19 cellular contexts compared by ENCODE assay signal in genomic region chr19:9413240-9413954, GRCh38. TPM values are rescaled to one million over a fixed set of nuclear protein-coding genes. Genes with fewer than 3 reads are reported as not detected.
A peak's percentile ranks its signal among the peaks of the same experiment; 100 is the strongest.
DNase-seq lines count a peak whose midpoint lies in the region; ATAC-seq and TF ChIP-seq lines count a peak whose summit lies in the region.
"Had no signal": no experiment of that assay in that cellular context is flagged by ENCODE, and none has a peak within 500 bp of the region (broad histone marks: within the 10 kb centered on the region; RNA-seq: fewer than 3 reads in every experiment).

No MANE protein-coding gene starts in this region.

- no peak for ATAC-seq in GM18519 (IDR thresholded peaks at IDR 0.05; ENCODE audit: low FRiP score, unreplicated experiment)

- H3K9me3 ChIP-seq in BLaER1 (peaks cover 100% of the 10 kb centered on the region), HEK293 (ENCODE audit: control insufficient read depth, insufficient read depth, low read depth, low read length) (no peaks in the 10 kb centered on the region; the same call in 1 of the 2 replicates), muscle layer of duodenum (ENCODE audit: control insufficient read depth in 1 of 2, low read length in 2 of 2) (peaks cover 69 to 90% of the 10 kb centered on the region in 2 donors), uterus (peaks cover 12 to 75% of the 10 kb centered on the region in 2 donors), ovary (peaks cover 10 to 73% of the 10 kb centered on the region in 2 donors)
- peaks cover 70% of the 10 kb centered on the region for H3K9me3 ChIP-seq in effector memory CD4-positive, alpha-beta T cell (ENCODE audit: control insufficient read depth, low read length)

- peaks cover 87% of the 10 kb centered on the region for H3K36me3 Mint-ChIP-seq in activated naive CD8-positive, alpha-beta T cell treated with anti-CD3 and anti-CD28 coated beads for 36 hours

- H3K27me3 Mint-ChIP-seq in activated naive CD8-positive, alpha-beta T cell treated with anti-CD3 and anti-CD28 coated beads for 36 hours, result no peaks in the 10 kb centered on the region

- intact Hi-C loops in uterus (cut with DNase I; ENCODE audit: low total_unique reads) (loop anchor here (10.0 kb wide), 1 partner anchor 161 kb away; no protein-coding TSS in a partner anchor), ovary (cut with DNase I) (no loop called here)

- H3K4me1 ChIP-seq in BLaER1, result peaks cover 2% of the 10 kb centered on the region
- H3K4me1 ChIP-seq in HEK293 (ENCODE audit: control insufficient read depth, insufficient read depth, low read length), result no peaks in the 10 kb centered on the region
- no peaks in the 10 kb centered on the region for H3K4me1 ChIP-seq in effector memory CD4-positive, alpha-beta T cell (ENCODE audit: control insufficient read depth, insufficient read depth, low read length, poor library complexity, severe bottlenecking)
- H3K4me1 ChIP-seq in muscle layer of duodenum (ENCODE audit: control insufficient read depth in 1 of 2, insufficient read depth in 2 of 2, low read length in 2 of 2), result no peaks in the 10 kb centered on the region
- no peaks in the 10 kb centered on the region for H3K4me1 ChIP-seq in uterus
- no peaks in the 10 kb centered on the region for H3K4me1 ChIP-seq in ovary (ENCODE audit: insufficient read depth)
- H3K4me1 ChIP-seq: HAP-1, SJCRH30 had no signal

- no peak overlapping the region for H3K9ac ChIP-seq in BLaER1

- DNase-seq in effector memory CD4-positive, alpha-beta T cell, result no peak
- no peak for DNase-seq in uterus
- no peak for DNase-seq in ovary
- no peak for DNase-seq in activated naive CD8-positive, alpha-beta T cell treated with anti-CD3 and anti-CD28 coated beads for 36 hours
- DNase-seq: C1 segment of cervical spinal cord, Calu3, DMS53, KBM-7, NCI-H1436, NCI-H2029 treated with DMSO at 0.1 percent for 48 hours, NCI-H2171 treated with DMSO at 0.1 percent for 48 hours, NCI-H774, PC-9, SJCRH30 had no signal

- POLR2A ChIA-PET in HEK293 (lab: Yijun Ruan, JAX), result no interaction called here

- no peaks in the 10 kb centered on the region for H3K4me1 Mint-ChIP-seq in activated naive CD8-positive, alpha-beta T cell treated with anti-CD3 and anti-CD28 coated beads for 36 hours

- peak overlapping the region; percentile 40 for H3K4me3 ChIP-seq in BLaER1
- H3K4me3 ChIP-seq in HEK293 (ENCODE audit: low read depth, low read length), result no peak overlapping the region
- peak overlapping the region; percentile 14 for H3K4me3 ChIP-seq in effector memory CD4-positive, alpha-beta T cell (ENCODE audit: insufficient read depth, low read depth, low read length, poor library complexity, severe bottlenecking)
- peak overlapping the region; percentile 30 to 63 for H3K4me3 ChIP-seq in muscle layer of duodenum (ENCODE audit: low read depth in 1 of 2, low read length in 2 of 2)
- H3K4me3 ChIP-seq in uterus, result no peak overlapping the region
- H3K4me3 ChIP-seq in ovary, result no peak overlapping the region
- H3K4me3 ChIP-seq: HAP-1, PC-9, SJCRH30 had no signal

- no peak for TF ChIP-seq EP300 in ovary (IDR thresholded peaks at IDR 0.05)

- peaks cover 67% of the 10 kb centered on the region for H3K9me3 Mint-ChIP-seq in activated naive CD8-positive, alpha-beta T cell treated with anti-CD3 and anti-CD28 coated beads for 36 hours

- no peak overlapping the region for H3K27ac ChIP-seq in BLaER1
- H3K27ac ChIP-seq in HEK293 (ENCODE audit: extremely low read depth, low read depth, low read length), result no peak overlapping the region
- H3K27ac ChIP-seq in effector memory CD4-positive, alpha-beta T cell (ENCODE audit: insufficient read depth, low read length, poor library complexity, severe bottlenecking), result no peak overlapping the region
- H3K27ac ChIP-seq in muscle layer of duodenum (ENCODE audit: low read length), result no peak overlapping the region
- H3K27ac ChIP-seq in uterus, result no peak overlapping the region
- H3K27ac ChIP-seq in ovary, result no peak overlapping the region
- H3K27ac ChIP-seq: PC-9, SJCRH30 had no signal

- no peak overlapping the region for H3K4me3 Mint-ChIP-seq in activated naive CD8-positive, alpha-beta T cell treated with anti-CD3 and anti-CD28 coated beads for 36 hours

- 97 to 98% (median 97%) methylated on average over 14 of the region's 14 CpGs for WGBS in ovary, 3 donors

- no peak overlapping the region for H3K4me2 ChIP-seq in BLaER1
- H3K4me2 ChIP-seq: PC-9 had no signal

- H4K20me1 ChIP-seq in BLaER1, result no peaks in the 10 kb centered on the region

- CTCF ChIA-PET in HEK293 (lab: Yijun Ruan, JAX), result no interaction called here

- H3K27me3 ChIP-seq in BLaER1, result no peaks in the 10 kb centered on the region
- no peaks in the 10 kb centered on the region for H3K27me3 ChIP-seq in effector memory CD4-positive, alpha-beta T cell (replicated peaks; ENCODE audit: control insufficient read depth, insufficient read depth, low read length, poor library complexity, severe bottlenecking)
- H3K27me3 ChIP-seq in muscle layer of duodenum (ENCODE audit: low read depth, low read length), result no peaks in the 10 kb centered on the region
- H3K27me3 ChIP-seq in uterus, result no peaks in the 10 kb centered on the region
- H3K27me3 ChIP-seq in ovary, result no peaks in the 10 kb centered on the region
- H3K27me3 ChIP-seq: SJCRH30 had no signal

- peaks cover 91% of the 10 kb centered on the region for H3K36me3 ChIP-seq in BLaER1
- H3K36me3 ChIP-seq in HEK293 (ENCODE audit: control insufficient read depth in 2 of 2, insufficient read depth in 1 of 2, low read length in 2 of 2), result peaks cover 36 to 60% of the 10 kb centered on the region in 2 experiments
- H3K36me3 ChIP-seq in effector memory CD4-positive, alpha-beta T cell (ENCODE audit: control insufficient read depth, insufficient read depth, low read length), result peaks cover 60% of the 10 kb centered on the region
- H3K36me3 ChIP-seq in muscle layer of duodenum (ENCODE audit: control insufficient read depth in 1 of 2, insufficient read depth in 2 of 2, low read length in 2 of 2), result peaks cover 52 to 63% of the 10 kb centered on the region in 2 donors
- H3K36me3 ChIP-seq in uterus, result peaks cover 0 to 3% of the 10 kb centered on the region in 2 donors
- H3K36me3 ChIP-seq in ovary, result no peaks in the 10 kb centered on the region

- no peak for TF ChIP-seq POLR2A in uterus (IDR thresholded peaks at IDR 0.05)
- TF ChIP-seq POLR2A in ovary (IDR thresholded peaks at IDR 0.05), result no peak

- TF ChIP-seq CTCF in HEK293 (tag by site-specific recombination; IDR thresholded peaks at IDR 0.05) (no peak), uterus (IDR thresholded peaks at IDR 0.05) (no peak), ovary (IDR thresholded peaks at IDR 0.05) (no peak)

- no peak overlapping the region for H3K27ac Mint-ChIP-seq in activated naive CD8-positive, alpha-beta T cell treated with anti-CD3 and anti-CD28 coated beads for 36 hours

TF ChIP-seq in HEK293, 187 proteins besides CTCF, POLR2A, EP300 and RAD21:
- TF ChIP-seq ZNF274 (IDR thresholded peaks at IDR 0.05; ENCODE audit: low read length) (no peak), ZNF274 (tag by site-specific recombination; IDR thresholded peaks at IDR 0.05; ENCODE audit: borderline replicate concordance) (peak; percentile 77; the same call in 1 of the 2 replicates), SETDB1 (IDR thresholded peaks at IDR 0.05; ENCODE audit: insufficient read length, low read length) (peak; percentile 97), TRIM28 (IDR thresholded peaks at IDR 0.05; ENCODE audit: borderline replicate concordance, low read length) (peak; percentile 43; the same call in 1 of the 2 replicates), BCL6B (tag by site-specific recombination; IDR thresholded peaks at IDR 0.05) (no peak)

RNA-seq across cellular contexts. Expression of gene ZNF266, which starts 22.0 kb away (rescaled TPM):
- total RNA-seq in uterus (10 to 100 TPM; 12.6 to 49.1 (median 35.4) TPM), ovary (10 to 100 TPM; 15.5 to 24.3 (median 22.9) TPM)
- polyA plus RNA-seq in ovary, result 10 to 100 TPM; 23.0 to 27.6 TPM
- total RNA-seq in activated naive CD8-positive, alpha-beta T cell treated with anti-CD3 and anti-CD28 coated beads for 36 hours, result 10 to 100 TPM; 30.9 to 31.3 TPM

RNA-seq across cellular contexts. Expression of gene ZNF177, which starts 50.6 kb away (rescaled TPM):
- total RNA-seq in uterus, result 1 to 10 TPM in 3 of 4 donors, not detected in 1; 4.4 to 8.7 (median 5.8) TPM
- total RNA-seq in ovary, result 1 to 10 TPM; 3.0 to 7.1 (median 5.7) TPM
- 1 to 10 TPM; 4.8 to 7.8 TPM for polyA plus RNA-seq in ovary
- 1 to 10 TPM in 1 of 2 experiments, under 1 TPM in 1; 0.74 to 1.0 TPM for total RNA-seq in activated naive CD8-positive, alpha-beta T cell treated with anti-CD3 and anti-CD28 coated beads for 36 hours

Comparison
In these comparisons a context has a peak if more than half of its experiments do, and no peak if none do; other contexts are left out.
1. H3K4me3 ChIP-seq: peak in BLaER1 (single experiment), effector memory CD4-positive, alpha-beta T cell (single experiment) and muscle layer of duodenum (2 of 2); none in HEK293 (single experiment), uterus (0 of 2) and ovary (single experiment).